Comparison of ENCODE assay signal across 1 cellular context in the genomic region with DNA sequence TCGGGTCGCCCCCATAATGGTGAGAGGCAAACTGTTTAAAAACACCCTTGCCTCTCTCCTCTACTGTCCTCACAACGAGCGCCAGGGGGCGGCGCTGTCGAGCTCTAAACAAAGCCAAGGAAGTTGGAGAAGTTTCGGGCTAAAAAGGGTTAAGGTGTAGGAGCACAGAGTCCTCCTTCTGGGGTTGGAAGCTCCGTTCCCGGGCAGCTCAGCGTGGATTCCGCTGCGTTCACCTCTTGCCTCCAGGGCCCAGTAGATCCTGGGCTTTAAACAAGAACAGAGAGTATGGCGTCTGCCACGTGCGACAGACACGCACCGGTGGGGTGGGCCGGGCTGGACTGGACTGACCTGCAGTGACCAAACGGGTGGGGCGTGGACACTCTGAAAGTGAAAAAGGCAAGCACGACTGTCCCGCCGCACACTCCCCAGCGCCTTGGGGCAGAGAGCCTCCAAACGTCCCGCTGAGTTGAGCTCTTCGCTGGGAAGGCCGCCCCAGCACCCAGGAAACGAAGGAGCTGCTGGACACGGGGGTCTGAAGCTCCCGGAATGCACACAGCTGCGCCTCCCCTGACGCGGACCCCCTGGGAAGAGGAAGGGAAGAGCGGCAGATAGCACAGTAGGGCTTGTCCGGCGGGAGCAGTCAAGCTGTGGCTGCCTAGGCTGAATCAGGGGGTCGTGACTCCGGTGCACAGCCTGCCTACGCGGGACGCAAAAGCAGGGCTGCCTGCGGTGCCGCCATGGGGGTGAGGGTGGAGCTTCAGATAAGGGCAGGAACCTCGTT.
TF ChIP-seq lines count a peak whose summit lies in the region.

No MANE protein-coding gene starts in this region.

TF ChIP-seq in K562, 482 proteins besides CTCF, POLR2A, EP300 and RAD21 (continued from another document and continues in another):
- TF ChIP-seq, protein P1, sequence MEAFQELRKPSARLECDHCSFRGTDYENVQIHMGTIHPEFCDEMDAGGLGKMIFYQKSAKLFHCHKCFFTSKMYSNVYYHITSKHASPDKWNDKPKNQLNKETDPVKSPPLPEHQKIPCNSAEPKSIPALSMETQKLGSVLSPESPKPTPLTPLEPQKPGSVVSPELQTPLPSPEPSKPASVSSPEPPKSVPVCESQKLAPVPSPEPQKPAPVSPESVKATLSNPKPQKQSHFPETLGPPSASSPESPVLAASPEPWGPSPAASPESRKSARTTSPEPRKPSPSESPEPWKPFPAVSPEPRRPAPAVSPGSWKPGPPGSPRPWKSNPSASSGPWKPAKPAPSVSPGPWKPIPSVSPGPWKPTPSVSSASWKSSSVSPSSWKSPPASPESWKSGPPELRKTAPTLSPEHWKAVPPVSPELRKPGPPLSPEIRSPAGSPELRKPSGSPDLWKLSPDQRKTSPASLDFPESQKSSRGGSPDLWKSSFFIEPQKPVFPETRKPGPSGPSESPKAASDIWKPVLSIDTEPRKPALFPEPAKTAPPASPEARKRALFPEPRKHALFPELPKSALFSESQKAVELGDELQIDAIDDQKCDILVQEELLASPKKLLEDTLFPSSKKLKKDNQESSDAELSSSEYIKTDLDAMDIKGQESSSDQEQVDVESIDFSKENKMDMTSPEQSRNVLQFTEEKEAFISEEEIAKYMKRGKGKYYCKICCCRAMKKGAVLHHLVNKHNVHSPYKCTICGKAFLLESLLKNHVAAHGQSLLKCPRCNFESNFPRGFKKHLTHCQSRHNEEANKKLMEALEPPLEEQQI (IDR thresholded peaks at IDR 0.05): no peak
- TF ChIP-seq SP2 (IDR thresholded peaks at IDR 0.05; ENCODE audit: extremely low read depth, low read depth, low read length, poor library complexity, severe bottlenecking) (no peak), ZNF507 (tag; conservative IDR thresholded peaks at IDR 0.05) (no peak), YBX1 (IDR thresholded peaks at IDR 0.05) (no peak), ZNF232 (CRISPR knock-in tag; IDR thresholded peaks at IDR 0.05) (peak; percentile 72; the same call in 1 of the 2 replicates), CBFB (CRISPR knock-in tag; IDR thresholded peaks at IDR 0.05) (no peak), DPF2 (IDR thresholded peaks at IDR 0.05) (no peak), ERF (CRISPR knock-in tag; IDR thresholded peaks at IDR 0.05) (no peak), LCOR (CRISPR knock-in tag; IDR thresholded peaks at IDR 0.05) (no peak), NFIX (CRISPR knock-in tag; IDR thresholded peaks at IDR 0.05; ENCODE audit: low read depth) (no peak), KAT7 (CRISPR knock-in tag; IDR thresholded peaks at IDR 0.05; ENCODE audit: borderline replicate concordance) (no peak), SMARCE1 (IDR thresholded peaks at IDR 0.05) (no peak), CREBBP (IDR thresholded peaks at IDR 0.05; ENCODE audit: low read depth, low read length) (no peak), HIVEP1 (CRISPR knock-in tag; IDR thresholded peaks at IDR 0.05) (no peak), MCM7 (IDR thresholded peaks at IDR 0.05) (no peak), C11orf30 (IDR thresholded peaks at IDR 0.05; ENCODE audit: low read depth) (no peak), WHSC1 (IDR thresholded peaks at IDR 0.05; ENCODE audit: low read length) (no peak), MTA2 (IDR thresholded peaks at IDR 0.05; ENCODE audit: low read depth) (no peak), NCOA2 (IDR thresholded peaks at IDR 0.05; ENCODE audit: partially characterized antibody in 2 of 2) (no peak)
- TF ChIP-seq, protein P2, sequence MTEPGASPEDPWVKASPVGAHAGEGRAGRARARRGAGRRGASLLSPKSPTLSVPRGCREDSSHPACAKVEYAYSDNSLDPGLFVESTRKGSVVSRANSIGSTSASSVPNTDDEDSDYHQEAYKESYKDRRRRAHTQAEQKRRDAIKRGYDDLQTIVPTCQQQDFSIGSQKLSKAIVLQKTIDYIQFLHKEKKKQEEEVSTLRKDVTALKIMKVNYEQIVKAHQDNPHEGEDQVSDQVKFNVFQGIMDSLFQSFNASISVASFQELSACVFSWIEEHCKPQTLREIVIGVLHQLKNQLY (CRISPR knock-in tag; conservative IDR thresholded peaks at IDR 0.05): no peak
- TF ChIP-seq, protein P3, sequence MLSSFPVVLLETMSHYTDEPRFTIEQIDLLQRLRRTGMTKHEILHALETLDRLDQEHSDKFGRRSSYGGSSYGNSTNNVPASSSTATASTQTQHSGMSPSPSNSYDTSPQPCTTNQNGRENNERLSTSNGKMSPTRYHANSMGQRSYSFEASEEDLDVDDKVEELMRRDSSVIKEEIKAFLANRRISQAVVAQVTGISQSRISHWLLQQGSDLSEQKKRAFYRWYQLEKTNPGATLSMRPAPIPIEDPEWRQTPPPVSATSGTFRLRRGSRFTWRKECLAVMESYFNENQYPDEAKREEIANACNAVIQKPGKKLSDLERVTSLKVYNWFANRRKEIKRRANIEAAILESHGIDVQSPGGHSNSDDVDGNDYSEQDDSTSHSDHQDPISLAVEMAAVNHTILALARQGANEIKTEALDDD (IDR thresholded peaks at IDR 0.05): no peak
- TF ChIP-seq, protein P4, sequence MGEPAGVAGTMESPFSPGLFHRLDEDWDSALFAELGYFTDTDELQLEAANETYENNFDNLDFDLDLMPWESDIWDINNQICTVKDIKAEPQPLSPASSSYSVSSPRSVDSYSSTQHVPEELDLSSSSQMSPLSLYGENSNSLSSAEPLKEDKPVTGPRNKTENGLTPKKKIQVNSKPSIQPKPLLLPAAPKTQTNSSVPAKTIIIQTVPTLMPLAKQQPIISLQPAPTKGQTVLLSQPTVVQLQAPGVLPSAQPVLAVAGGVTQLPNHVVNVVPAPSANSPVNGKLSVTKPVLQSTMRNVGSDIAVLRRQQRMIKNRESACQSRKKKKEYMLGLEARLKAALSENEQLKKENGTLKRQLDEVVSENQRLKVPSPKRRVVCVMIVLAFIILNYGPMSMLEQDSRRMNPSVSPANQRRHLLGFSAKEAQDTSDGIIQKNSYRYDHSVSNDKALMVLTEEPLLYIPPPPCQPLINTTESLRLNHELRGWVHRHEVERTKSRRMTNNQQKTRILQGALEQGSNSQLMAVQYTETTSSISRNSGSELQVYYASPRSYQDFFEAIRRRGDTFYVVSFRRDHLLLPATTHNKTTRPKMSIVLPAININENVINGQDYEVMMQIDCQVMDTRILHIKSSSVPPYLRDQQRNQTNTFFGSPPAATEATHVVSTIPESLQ (CRISPR knock-in tag; IDR thresholded peaks at IDR 0.05): no peak
- TF ChIP-seq, protein P5, sequence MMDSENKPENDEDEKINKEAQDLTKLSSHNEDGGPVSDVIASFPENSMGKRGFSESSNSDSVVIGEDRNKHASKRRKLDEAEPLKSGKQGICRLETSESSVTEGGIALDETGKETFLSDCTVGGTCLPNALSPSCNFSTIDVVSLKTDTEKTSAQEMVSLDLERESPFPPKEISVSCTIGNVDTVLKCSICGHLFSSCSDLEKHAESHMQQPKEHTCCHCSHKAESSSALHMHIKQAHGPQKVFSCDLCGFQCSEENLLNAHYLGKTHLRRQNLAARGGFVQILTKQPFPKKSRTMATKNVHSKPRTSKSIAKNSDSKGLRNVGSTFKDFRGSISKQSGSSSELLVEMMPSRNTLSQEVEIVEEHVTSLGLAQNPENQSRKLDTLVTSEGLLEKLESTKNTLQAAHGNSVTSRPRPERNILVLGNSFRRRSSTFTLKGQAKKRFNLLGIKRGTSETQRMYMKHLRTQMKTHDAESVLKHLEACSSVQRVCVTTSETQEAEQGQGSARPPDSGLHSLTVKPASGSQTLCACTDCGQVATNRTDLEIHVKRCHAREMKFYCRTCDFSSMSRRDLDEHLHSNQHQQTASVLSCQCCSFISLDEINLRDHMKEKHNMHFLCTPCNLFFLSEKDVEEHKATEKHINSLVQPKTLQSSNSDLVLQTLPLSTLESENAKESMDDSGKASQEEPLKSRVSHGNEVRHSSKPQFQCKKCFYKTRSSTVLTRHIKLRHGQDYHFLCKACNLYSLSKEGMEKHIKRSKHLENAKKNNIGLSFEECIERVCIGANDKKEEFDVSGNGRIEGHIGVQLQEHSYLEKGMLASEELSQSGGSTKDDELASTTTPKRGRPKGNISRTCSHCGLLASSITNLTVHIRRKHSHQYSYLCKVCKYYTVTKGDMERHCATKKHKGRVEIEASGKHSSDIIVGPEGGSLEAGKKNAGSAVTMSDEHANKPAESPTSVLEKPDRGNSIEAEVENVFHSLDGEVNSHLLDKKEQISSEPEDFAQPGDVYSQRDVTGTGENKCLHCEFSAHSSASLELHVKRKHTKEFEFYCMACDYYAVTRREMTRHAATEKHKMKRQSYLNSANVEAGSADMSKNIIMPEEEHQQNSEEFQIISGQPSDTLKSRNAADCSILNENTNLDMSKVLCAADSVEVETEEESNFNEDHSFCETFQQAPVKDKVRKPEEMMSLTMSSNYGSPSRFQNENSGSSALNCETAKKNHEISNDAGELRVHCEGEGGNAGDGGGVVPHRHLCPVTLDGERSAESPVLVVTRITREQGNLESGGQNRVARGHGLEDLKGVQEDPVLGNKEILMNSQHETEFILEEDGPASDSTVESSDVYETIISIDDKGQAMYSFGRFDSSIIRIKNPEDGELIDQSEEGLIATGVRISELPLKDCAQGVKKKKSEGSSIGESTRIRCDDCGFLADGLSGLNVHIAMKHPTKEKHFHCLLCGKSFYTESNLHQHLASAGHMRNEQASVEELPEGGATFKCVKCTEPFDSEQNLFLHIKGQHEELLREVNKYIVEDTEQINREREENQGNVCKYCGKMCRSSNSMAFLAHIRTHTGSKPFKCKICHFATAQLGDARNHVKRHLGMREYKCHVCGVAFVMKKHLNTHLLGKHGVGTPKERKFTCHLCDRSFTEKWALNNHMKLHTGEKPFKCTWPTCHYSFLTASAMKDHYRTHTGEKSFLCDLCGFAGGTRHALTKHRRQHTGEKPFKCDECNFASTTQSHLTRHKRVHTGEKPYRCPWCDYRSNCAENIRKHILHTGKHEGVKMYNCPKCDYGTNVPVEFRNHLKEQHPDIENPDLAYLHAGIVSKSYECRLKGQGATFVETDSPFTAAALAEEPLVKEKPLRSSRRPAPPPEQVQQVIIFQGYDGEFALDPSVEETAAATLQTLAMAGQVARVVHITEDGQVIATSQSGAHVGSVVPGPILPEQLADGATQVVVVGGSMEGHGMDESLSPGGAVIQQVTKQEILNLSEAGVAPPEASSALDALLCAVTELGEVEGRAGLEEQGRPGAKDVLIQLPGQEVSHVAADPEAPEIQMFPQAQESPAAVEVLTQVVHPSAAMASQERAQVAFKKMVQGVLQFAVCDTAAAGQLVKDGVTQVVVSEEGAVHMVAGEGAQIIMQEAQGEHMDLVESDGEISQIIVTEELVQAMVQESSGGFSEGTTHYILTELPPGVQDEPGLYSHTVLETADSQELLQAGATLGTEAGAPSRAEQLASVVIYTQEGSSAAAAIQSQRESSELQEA (IDR thresholded peaks at IDR 0.05; ENCODE audit: low read depth): no peak
- TF ChIP-seq, protein P6, sequence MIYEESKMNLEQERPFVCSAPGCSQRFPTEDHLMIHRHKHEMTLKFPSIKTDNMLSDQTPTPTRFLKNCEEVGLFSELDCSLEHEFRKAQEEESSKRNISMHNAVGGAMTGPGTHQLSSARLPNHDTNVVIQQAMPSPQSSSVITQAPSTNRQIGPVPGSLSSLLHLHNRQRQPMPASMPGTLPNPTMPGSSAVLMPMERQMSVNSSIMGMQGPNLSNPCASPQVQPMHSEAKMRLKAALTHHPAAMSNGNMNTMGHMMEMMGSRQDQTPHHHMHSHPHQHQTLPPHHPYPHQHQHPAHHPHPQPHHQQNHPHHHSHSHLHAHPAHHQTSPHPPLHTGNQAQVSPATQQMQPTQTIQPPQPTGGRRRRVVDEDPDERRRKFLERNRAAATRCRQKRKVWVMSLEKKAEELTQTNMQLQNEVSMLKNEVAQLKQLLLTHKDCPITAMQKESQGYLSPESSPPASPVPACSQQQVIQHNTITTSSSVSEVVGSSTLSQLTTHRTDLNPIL (CRISPR knock-in tag; IDR thresholded peaks at IDR 0.05): no peak
- TF ChIP-seq, protein P7, sequence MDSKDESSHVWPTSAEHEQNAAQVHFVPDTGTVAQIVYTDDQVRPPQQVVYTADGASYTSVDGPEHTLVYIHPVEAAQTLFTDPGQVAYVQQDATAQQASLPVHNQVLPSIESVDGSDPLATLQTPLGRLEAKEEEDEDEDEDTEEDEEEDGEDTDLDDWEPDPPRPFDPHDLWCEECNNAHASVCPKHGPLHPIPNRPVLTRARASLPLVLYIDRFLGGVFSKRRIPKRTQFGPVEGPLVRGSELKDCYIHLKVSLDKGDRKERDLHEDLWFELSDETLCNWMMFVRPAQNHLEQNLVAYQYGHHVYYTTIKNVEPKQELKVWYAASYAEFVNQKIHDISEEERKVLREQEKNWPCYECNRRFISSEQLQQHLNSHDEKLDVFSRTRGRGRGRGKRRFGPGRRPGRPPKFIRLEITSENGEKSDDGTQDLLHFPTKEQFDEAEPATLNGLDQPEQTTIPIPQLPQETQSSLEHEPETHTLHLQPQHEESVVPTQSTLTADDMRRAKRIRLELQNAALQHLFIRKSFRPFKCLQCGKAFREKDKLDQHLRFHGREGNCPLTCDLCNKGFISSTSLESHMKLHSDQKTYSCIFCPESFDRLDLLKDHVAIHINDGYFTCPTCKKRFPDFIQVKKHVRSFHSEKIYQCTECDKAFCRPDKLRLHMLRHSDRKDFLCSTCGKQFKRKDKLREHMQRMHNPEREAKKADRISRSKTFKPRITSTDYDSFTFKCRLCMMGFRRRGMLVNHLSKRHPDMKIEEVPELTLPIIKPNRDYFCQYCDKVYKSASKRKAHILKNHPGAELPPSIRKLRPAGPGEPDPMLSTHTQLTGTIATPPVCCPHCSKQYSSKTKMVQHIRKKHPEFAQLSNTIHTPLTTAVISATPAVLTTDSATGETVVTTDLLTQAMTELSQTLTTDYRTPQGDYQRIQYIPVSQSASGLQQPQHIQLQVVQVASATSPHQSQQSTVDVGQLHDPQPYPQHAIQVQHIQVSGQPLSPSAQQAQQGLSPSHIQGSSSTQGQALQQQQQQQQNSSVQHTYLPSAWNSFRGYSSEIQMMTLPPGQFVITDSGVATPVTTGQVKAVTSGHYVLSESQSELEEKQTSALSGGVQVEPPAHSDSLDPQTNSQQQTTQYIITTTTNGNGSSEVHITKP (IDR thresholded peaks at IDR 0.05; ENCODE audit: partially characterized antibody): no peak
- TF ChIP-seq, protein P8, sequence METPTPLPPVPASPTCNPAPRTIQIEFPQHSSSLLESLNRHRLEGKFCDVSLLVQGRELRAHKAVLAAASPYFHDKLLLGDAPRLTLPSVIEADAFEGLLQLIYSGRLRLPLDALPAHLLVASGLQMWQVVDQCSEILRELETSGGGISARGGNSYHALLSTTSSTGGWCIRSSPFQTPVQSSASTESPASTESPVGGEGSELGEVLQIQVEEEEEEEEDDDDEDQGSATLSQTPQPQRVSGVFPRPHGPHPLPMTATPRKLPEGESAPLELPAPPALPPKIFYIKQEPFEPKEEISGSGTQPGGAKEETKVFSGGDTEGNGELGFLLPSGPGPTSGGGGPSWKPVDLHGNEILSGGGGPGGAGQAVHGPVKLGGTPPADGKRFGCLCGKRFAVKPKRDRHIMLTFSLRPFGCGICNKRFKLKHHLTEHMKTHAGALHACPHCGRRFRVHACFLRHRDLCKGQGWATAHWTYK (CRISPR knock-in tag; IDR thresholded peaks at IDR 0.05): no peak
- TF ChIP-seq, protein P9, sequence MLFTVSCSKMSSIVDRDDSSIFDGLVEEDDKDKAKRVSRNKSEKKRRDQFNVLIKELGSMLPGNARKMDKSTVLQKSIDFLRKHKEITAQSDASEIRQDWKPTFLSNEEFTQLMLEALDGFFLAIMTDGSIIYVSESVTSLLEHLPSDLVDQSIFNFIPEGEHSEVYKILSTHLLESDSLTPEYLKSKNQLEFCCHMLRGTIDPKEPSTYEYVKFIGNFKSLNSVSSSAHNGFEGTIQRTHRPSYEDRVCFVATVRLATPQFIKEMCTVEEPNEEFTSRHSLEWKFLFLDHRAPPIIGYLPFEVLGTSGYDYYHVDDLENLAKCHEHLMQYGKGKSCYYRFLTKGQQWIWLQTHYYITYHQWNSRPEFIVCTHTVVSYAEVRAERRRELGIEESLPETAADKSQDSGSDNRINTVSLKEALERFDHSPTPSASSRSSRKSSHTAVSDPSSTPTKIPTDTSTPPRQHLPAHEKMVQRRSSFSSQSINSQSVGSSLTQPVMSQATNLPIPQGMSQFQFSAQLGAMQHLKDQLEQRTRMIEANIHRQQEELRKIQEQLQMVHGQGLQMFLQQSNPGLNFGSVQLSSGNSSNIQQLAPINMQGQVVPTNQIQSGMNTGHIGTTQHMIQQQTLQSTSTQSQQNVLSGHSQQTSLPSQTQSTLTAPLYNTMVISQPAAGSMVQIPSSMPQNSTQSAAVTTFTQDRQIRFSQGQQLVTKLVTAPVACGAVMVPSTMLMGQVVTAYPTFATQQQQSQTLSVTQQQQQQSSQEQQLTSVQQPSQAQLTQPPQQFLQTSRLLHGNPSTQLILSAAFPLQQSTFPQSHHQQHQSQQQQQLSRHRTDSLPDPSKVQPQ (CRISPR knock-in tag; IDR thresholded peaks at IDR 0.05; ENCODE audit: borderline replicate concordance): no peak
